8 cellular contexts compared by ENCODE assay signal in genomic region chr12:57899010-57899662, GRCh38. TPM values are rescaled to one million over a fixed set of nuclear protein-coding genes. Genes with fewer than 3 reads are reported as not detected.
DNase-seq lines count a peak whose midpoint lies in the region; ATAC-seq and TF ChIP-seq lines count a peak whose summit lies in the region.

No MANE protein-coding gene starts in this region.

- H3F3A ChIP-seq in GM23338 (replicated peaks; ENCODE audit: low read depth), result 0 out of 2 replicates have a peak, but pooled peaks cover 6% of the 10 kb centered on the region

- H3K4me2 ChIP-seq in mammary epithelial cell (ENCODE audit: insufficient read depth, low read depth, low read length) (peak overlapping the region; percentile 75), GM23338 (no peak overlapping the region)

- peak overlapping the region; percentile 99 to 100 (median 100) for H3K27ac Mint-ChIP-seq in naive B cell
- H3K27ac Mint-ChIP-seq in GM23338, result no peak overlapping the region

- intact Hi-C loops in mammary epithelial cell (cut with micrococcal nuclease), result no loop called here

- H4K20me1 ChIP-seq in mammary epithelial cell (ENCODE audit: insufficient read depth, low read length) (no peaks in the 10 kb centered on the region), GM23338 (replicated peaks; ENCODE audit: insufficient read depth) (no peaks in the 10 kb centered on the region)

- CTCF ChIA-PET in mammary epithelial cell (lab: Charles Lee; ENCODE audit: low non-redundant PET), result no interaction called here

- peak; percentile 90 for ATAC-seq in GM19395 (IDR thresholded peaks at IDR 0.05; ENCODE audit: unreplicated experiment)
- ATAC-seq in HG03460 (IDR thresholded peaks at IDR 0.05; ENCODE audit: unreplicated experiment), result peak; percentile 82
- ATAC-seq in activated CD4-positive, CD25-positive, alpha-beta regulatory T cell treated with anti-CD3 and anti-CD28 coated beads, Interleukin-2, amount 50 U/mL, for 24 hours, result peak; percentile 92
- ATAC-seq in naive B cell (ENCODE audit: low read depth in 2 of 2), result peak; percentile 86 to 87
- no peak for ATAC-seq in GM23338

- H3K4me1 ChIP-seq in mammary epithelial cell (ENCODE audit: insufficient read depth, low read length) (peaks cover 38% of the 10 kb centered on the region), suprapubic skin (peaks cover 53% of the 10 kb centered on the region), GM23338 (ENCODE audit: insufficient read depth) (peaks cover 16% of the 10 kb centered on the region)

- H2AFZ ChIP-seq in mammary epithelial cell (ENCODE audit: low read depth, low read length) (peak overlapping the region; percentile 84), GM23338 (no peak overlapping the region)

- H3K36me3 Mint-ChIP-seq in naive B cell (no peaks in the 10 kb centered on the region), GM23338 (ENCODE audit: low read depth) (no peaks in the 10 kb centered on the region; the same call in 2 of the 3 replicates)

- H3K9me3 Mint-ChIP-seq in naive B cell (no peaks in the 10 kb centered on the region), GM23338 (no peaks in the 10 kb centered on the region)

- no peak for TF ChIP-seq CTCF in mammary epithelial cell (conservative IDR thresholded peaks at IDR 0.05 in 1 of 2, IDR thresholded peaks at IDR 0.05 in 1 of 2; ENCODE audit: extremely low read depth in 1 of 2, insufficient read depth in 1 of 2, low read depth in 1 of 2, low read length in 2 of 2)
- no peak for TF ChIP-seq CTCF in suprapubic skin (IDR thresholded peaks at IDR 0.05)
- TF ChIP-seq CTCF in GM23338 (conservative IDR thresholded peaks at IDR 0.05; ENCODE audit: low read depth in 2 of 2), result no peak

- no peaks in the 10 kb centered on the region for H3K27me3 Mint-ChIP-seq in naive B cell
- H3K27me3 Mint-ChIP-seq in GM23338 (ENCODE audit: insufficient read depth, low read depth, poor library complexity), result peaks cover 21% of the 10 kb centered on the region

- peak overlapping the region; percentile 63 to 89 (median 84) for H3K4me3 Mint-ChIP-seq in naive B cell
- no peak overlapping the region for H3K4me3 Mint-ChIP-seq in GM23338

- TF ChIP-seq EP300 in suprapubic skin (IDR thresholded peaks at IDR 0.05), result no peak

- H3K36me3 ChIP-seq in mammary epithelial cell (ENCODE audit: insufficient read depth, low read length) (no peaks in the 10 kb centered on the region), suprapubic skin (no peaks in the 10 kb centered on the region), GM23338 (ENCODE audit: insufficient read depth) (no peaks in the 10 kb centered on the region)

- H3K9me3 ChIP-seq in mammary epithelial cell (replicated peaks; ENCODE audit: insufficient read depth, low read length) (no peaks in the 10 kb centered on the region), suprapubic skin (no peaks in the 10 kb centered on the region)

- in situ Hi-C loops in ACHN (cut with HindIII; ENCODE audit: low pct_ligation_motif_present, low pct_unique_long_range_greater_than_20kb, low sequenced_read_pairs), result no loop called here
- in situ Hi-C loops in mammary epithelial cell (cut with MboI; ENCODE audit: low sequenced_read_pairs in 2 of 2), result no loop called here

- H3K9me2 ChIP-seq in GM23338 (ENCODE audit: insufficient read depth), result no peaks in the 10 kb centered on the region

- H3K79me2 ChIP-seq in mammary epithelial cell (ENCODE audit: insufficient read depth, low read length) (no peaks in the 10 kb centered on the region), GM23338 (replicated peaks; ENCODE audit: insufficient read depth) (no peaks in the 10 kb centered on the region)

- H3K4me3 ChIP-seq in mammary epithelial cell (replicated peaks in 1 of 3; ENCODE audit: insufficient read depth in 1 of 3, low read depth in 2 of 3, low read length in 3 of 3), result no peak overlapping the region
- H3K4me3 ChIP-seq in suprapubic skin, result no peak overlapping the region
- H3K4me3 ChIP-seq in GM23338, result no peak overlapping the region

- DNase-seq in ACHN (peak; percentile 60), mammary epithelial cell (peak; percentile 91), naive B cell (peak; percentile 88), suprapubic skin (ENCODE audit: low spot score in 2 of 2) (no peak), GM23338 (ENCODE audit: low spot score) (no peak)

- 22% methylated on average over 10 of the region's 10 CpGs for WGBS in mammary epithelial cell (ENCODE audit: low coverage, missing lambda C conversion rate)
- 35% methylated on average over 10 of the region's 10 CpGs for whole genome bisulfite sequencing in suprapubic skin

- H3K27ac ChIP-seq in mammary epithelial cell (ENCODE audit: insufficient read depth, low read depth, low read length) (peak overlapping the region; percentile 81), suprapubic skin (peak overlapping the region; percentile 65), GM23338 (ENCODE audit: low read depth) (no peak overlapping the region)

- BruUV-seq in mammary epithelial cell (replicated peaks; lab: Mats Ljungman, UMichigan), result no TSS peak

- dilution Hi-C loops in mammary epithelial cell (cut with HindIII; ENCODE audit: low sequenced_read_pairs), result no loop called here

- H3K27me3 ChIP-seq in mammary epithelial cell (ENCODE audit: insufficient read depth, low read length) (no peaks in the 10 kb centered on the region), suprapubic skin (no peaks in the 10 kb centered on the region), GM23338 (ENCODE audit: insufficient read depth) (peaks cover 23% of the 10 kb centered on the region; the same call in 1 of the 2 replicates)

- H3K9ac ChIP-seq in mammary epithelial cell (ENCODE audit: insufficient read depth, low read length), result peak overlapping the region; percentile 55

- no peak for TF ChIP-seq POLR2A in suprapubic skin (IDR thresholded peaks at IDR 0.05)

- H3K4me1 Mint-ChIP-seq in naive B cell (peaks cover 46 to 55% (median 52%) of the 10 kb centered on the region in 3 donors), GM23338 (peaks cover 29% of the 10 kb centered on the region)

TF ChIP-seq in GM23338, 12 proteins besides CTCF, POLR2A, EP300 and RAD21 (continues in another document):
- no peak for TF ChIP-seq ZNF331 (CRISPR knock-in tag; IDR thresholded peaks at IDR 0.05; ENCODE audit: low read depth)
- no peak for TF ChIP-seq NANOG (IDR thresholded peaks at IDR 0.05; ENCODE audit: borderline replicate concordance)
- TF ChIP-seq EZH2 (IDR thresholded peaks at IDR 0.05; ENCODE audit: low read depth, unreplicated experiment), result no peak
- no peak for TF ChIP-seq POLR2AphosphoS5 (IDR thresholded peaks at IDR 0.05; ENCODE audit: low read depth)
- no peak for TF ChIP-seq EZH2phosphoT487 (IDR thresholded peaks at IDR 0.05; ENCODE audit: unreplicated experiment)
- TF ChIP-seq, protein P1, sequence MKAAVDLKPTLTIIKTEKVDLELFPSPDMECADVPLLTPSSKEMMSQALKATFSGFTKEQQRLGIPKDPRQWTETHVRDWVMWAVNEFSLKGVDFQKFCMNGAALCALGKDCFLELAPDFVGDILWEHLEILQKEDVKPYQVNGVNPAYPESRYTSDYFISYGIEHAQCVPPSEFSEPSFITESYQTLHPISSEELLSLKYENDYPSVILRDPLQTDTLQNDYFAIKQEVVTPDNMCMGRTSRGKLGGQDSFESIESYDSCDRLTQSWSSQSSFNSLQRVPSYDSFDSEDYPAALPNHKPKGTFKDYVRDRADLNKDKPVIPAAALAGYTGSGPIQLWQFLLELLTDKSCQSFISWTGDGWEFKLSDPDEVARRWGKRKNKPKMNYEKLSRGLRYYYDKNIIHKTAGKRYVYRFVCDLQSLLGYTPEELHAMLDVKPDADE (IDR thresholded peaks at IDR 0.05), result no peak
- TF ChIP-seq, protein P2, sequence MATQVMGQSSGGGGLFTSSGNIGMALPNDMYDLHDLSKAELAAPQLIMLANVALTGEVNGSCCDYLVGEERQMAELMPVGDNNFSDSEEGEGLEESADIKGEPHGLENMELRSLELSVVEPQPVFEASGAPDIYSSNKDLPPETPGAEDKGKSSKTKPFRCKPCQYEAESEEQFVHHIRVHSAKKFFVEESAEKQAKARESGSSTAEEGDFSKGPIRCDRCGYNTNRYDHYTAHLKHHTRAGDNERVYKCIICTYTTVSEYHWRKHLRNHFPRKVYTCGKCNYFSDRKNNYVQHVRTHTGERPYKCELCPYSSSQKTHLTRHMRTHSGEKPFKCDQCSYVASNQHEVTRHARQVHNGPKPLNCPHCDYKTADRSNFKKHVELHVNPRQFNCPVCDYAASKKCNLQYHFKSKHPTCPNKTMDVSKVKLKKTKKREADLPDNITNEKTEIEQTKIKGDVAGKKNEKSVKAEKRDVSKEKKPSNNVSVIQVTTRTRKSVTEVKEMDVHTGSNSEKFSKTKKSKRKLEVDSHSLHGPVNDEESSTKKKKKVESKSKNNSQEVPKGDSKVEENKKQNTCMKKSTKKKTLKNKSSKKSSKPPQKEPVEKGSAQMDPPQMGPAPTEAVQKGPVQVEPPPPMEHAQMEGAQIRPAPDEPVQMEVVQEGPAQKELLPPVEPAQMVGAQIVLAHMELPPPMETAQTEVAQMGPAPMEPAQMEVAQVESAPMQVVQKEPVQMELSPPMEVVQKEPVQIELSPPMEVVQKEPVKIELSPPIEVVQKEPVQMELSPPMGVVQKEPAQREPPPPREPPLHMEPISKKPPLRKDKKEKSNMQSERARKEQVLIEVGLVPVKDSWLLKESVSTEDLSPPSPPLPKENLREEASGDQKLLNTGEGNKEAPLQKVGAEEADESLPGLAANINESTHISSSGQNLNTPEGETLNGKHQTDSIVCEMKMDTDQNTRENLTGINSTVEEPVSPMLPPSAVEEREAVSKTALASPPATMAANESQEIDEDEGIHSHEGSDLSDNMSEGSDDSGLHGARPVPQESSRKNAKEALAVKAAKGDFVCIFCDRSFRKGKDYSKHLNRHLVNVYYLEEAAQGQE (IDR thresholded peaks at IDR 0.05; ENCODE audit: unreplicated experiment), result no peak
- TF ChIP-seq ZNF114 (CRISPR knock-in tag; IDR thresholded peaks at IDR 0.05), result no peak
- no peak for TF ChIP-seq STAT1 (IDR thresholded peaks at IDR 0.05; ENCODE audit: unreplicated experiment)
- TF ChIP-seq JUNB (IDR thresholded peaks at IDR 0.05; ENCODE audit: unreplicated experiment), result no peak

RNA-seq across cellular contexts. Expression of gene ATP23, which starts 42.2 kb away (rescaled TPM):
- total RNA-seq in mammary epithelial cell (1 to 10 TPM; 5.4 to 6.8 TPM), suprapubic skin (10 to 100 TPM in 1 of 4 donors, 1 to 10 TPM in 3; 4.4 to 12.0 (median 7.5) TPM)
- polyA plus RNA-seq in mammary epithelial cell (9.5 TPM), naive B cell (ENCODE audit: low read depth in 6 of 6) (10 to 100 TPM; 11.0 to 39.3 (median 22.4) TPM), GM23338 (2016; fragmentation: Nextera tagmentation; extraction: Ambion mirVana) (21.0 and 22.1 TPM in 2 replicates)
- polyA minus RNA-seq in mammary epithelial cell, result 19.1 TPM
- 14.7 and 22.4 TPM in 2 replicates for total RNA-seq in GM23338 (2014; rRNA removed; shearing (Covaris generic))

RNA-seq across cellular contexts. Expression of gene CTDSP2, which starts 52.6 kb away (rescaled TPM):
- 10 to 100 TPM; 51.3 to 76.1 TPM for total RNA-seq in mammary epithelial cell
- 56.4 TPM for polyA plus RNA-seq in mammary epithelial cell
- 204 TPM for polyA minus RNA-seq in mammary epithelial cell
- 10 to 100 TPM; 44.3 to 65.3 (median 53.2) TPM for polyA plus RNA-seq in naive B cell (ENCODE audit: low read depth in 6 of 6)
- total RNA-seq in suprapubic skin, result 100 to 1,000 TPM; 147 to 240 (median 215) TPM
- 66.3 and 81.9 TPM in 2 replicates for total RNA-seq in GM23338 (2014; rRNA removed; shearing (Covaris generic))
- polyA plus RNA-seq in GM23338 (2016; fragmentation: Nextera tagmentation; extraction: Ambion mirVana), result 20.8 and 22.8 TPM in 2 replicates

Comparison
In these comparisons a context has a peak if more than half of its experiments do, and no peak if none do; other contexts are left out.
1. DNase-seq: peak in ACHN (single experiment), mammary epithelial cell (single experiment) and naive B cell (single experiment); none in suprapubic skin (0 of 2) and GM23338 (single experiment).